In the genomic region with DNA sequence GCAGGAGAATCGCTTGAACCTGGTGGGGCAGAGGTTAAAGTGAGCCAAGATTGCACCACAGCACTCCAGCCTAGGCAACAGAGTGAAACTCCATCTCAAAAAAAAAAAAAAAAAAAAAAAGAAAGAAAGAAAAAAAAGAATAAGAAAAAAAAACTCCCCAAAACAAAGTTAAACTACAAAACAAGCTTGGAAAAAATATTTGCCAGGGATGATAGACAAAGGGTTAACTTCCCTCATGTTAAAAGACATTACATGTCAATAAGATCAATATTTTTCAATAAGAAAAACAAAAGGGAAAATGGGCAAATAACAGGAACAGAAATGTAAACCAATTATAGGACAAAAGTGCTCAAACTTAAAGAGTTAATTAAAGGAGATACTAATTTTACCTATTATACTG, we compare ENCODE assay signal across 11 cellular contexts. TPM values are rescaled to one million over a fixed set of nuclear protein-coding genes. Genes with fewer than 3 reads are reported as not detected.
A peak's percentile ranks its signal among the peaks of the same experiment; 100 is the strongest.
DNase-seq lines count a peak whose midpoint lies in the region; ATAC-seq and TF ChIP-seq lines count a peak whose summit lies in the region.
"Had no signal": no experiment of that assay in that cellular context is flagged by ENCODE, and none has a peak within 500 bp of the region (broad histone marks: within the 10 kb centered on the region; RNA-seq: fewer than 3 reads in every experiment).

No MANE protein-coding gene starts in this region.

- H3K27ac ChIP-seq in SK-N-SH (ENCODE audit: low read depth in 2 of 2, low read length in 1 of 2) = peak overlapping the region in 1 of 2 experiments; percentile 8; a peak in 1 of 4 replicates

- H3K9me3 ChIP-seq in SK-N-SH (no peaks in the 10 kb centered on the region), mucosa of descending colon (no peaks in the 10 kb centered on the region)

- no peak for TF ChIP-seq RAD21 in SK-N-SH (IDR thresholded peaks at IDR 0.05; ENCODE audit: low read length)

- no peaks in the 10 kb centered on the region for H4K20me1 ChIP-seq in SK-N-SH (ENCODE audit: insufficient read depth)

- no peaks in the 10 kb centered on the region for H3K79me2 ChIP-seq in SK-N-SH (ENCODE audit: insufficient read depth)

- H3K9ac ChIP-seq in SK-N-SH = no peak overlapping the region

- POLR2A ChIA-PET in SK-N-SH (lab: Yijun Ruan, JAX) = no interaction called here

- in situ Hi-C loops in KBM-7 (cut with MboI; ENCODE audit: low pct_unique_long_range_greater_than_20kb, low sequenced_read_pairs) = no loop called here

- peaks cover 8% of the 10 kb centered on the region for H3K36me3 Mint-ChIP-seq in type B pancreatic cell

- no peaks in the 10 kb centered on the region for H3K27me3 Mint-ChIP-seq in type B pancreatic cell
- H3K27me3 Mint-ChIP-seq: activated CD4-positive, alpha-beta memory T cell treated with anti-CD3 and anti-CD28 coated beads, Interleukin-2, amount 10 ng/mL, durations not matched to agents 7 days and 5 days had no signal

- no peak for TF ChIP-seq CTCF in SK-N-SH (IDR thresholded peaks at IDR 0.05)
- TF ChIP-seq CTCF in choroid plexus epithelial cell (conservative IDR thresholded peaks at IDR 0.05; ENCODE audit: low read depth, low read length) = no peak
- TF ChIP-seq CTCF in mucosa of descending colon (IDR thresholded peaks at IDR 0.05) = no peak
- no peak for TF ChIP-seq CTCF in type B pancreatic cell (conservative IDR thresholded peaks at IDR 0.05)

- no peak overlapping the region for H2AFZ ChIP-seq in SK-N-SH (ENCODE audit: low read depth)

- CTCF ChIA-PET in SK-N-SH (lab: Yijun Ruan, JAX) = interaction anchor here (1.4 kb wide), 1 partner anchor 161 kb away, joined by 4 read pairs; no protein-coding TSS in a partner anchor

- no peaks in the 10 kb centered on the region for H3K27me3 ChIP-seq in SK-N-SH (ENCODE audit: insufficient read depth)

- DNase-seq in SK-N-SH (no peak), choroid plexus epithelial cell (ENCODE audit: low read depth) (no peak), mucosa of descending colon (no peak), type B pancreatic cell (ENCODE audit: extremely low spot score, unreplicated experiment) (no peak), SK-N-DZ (ENCODE audit: low spot score) (no peak), AG20443 (ENCODE audit: low spot score) (no peak), KBM-7 (no peak)
- DNase-seq: activated CD4-positive, alpha-beta memory T cell treated with anti-CD3 and anti-CD28 coated beads, Interleukin-2, amount 10 ng/mL, durations not matched to agents 7 days and 5 days; NCI-H526 treated with DMSO at 0.1 percent for 48 hours; stimulated activated CD4-positive, alpha-beta T cell treated with anti-CD3 and anti-CD28 coated beads, Interleukin-4, amount 100 ng/mL, for 1 hour had no signal

- peaks cover 11 to 31% of the 10 kb centered on the region in 2 experiments for H3K4me1 ChIP-seq in SK-N-SH (ENCODE audit: control insufficient read depth in 1 of 2, insufficient read depth in 2 of 2, low read depth in 1 of 2, low read length in 1 of 2)
- H3K4me1 ChIP-seq in mucosa of descending colon (ENCODE audit: low read depth) = peaks cover 20% of the 10 kb centered on the region

- H3K9me3 Mint-ChIP-seq in type B pancreatic cell = no peaks in the 10 kb centered on the region
- H3K9me3 Mint-ChIP-seq: activated CD4-positive, alpha-beta memory T cell treated with anti-CD3 and anti-CD28 coated beads, Interleukin-2, amount 10 ng/mL, durations not matched to agents 7 days and 5 days had no signal

- no peak for TF ChIP-seq EP300 in SK-N-SH (IDR thresholded peaks at IDR 0.05; ENCODE audit: borderline replicate concordance in 1 of 2, low read depth in 1 of 2, low read length in 1 of 2)

- peak overlapping the region; percentile 86 for H3K4me3 Mint-ChIP-seq in type B pancreatic cell
- H3K4me3 Mint-ChIP-seq: activated CD4-positive, alpha-beta memory T cell treated with anti-CD3 and anti-CD28 coated beads, Interleukin-2, amount 10 ng/mL, durations not matched to agents 7 days and 5 days had no signal

- H3K4me3 ChIP-seq in SK-N-SH (ENCODE audit: low read depth in 2 of 2, low read length in 1 of 2) (peak overlapping the region; percentile 59 to 60), choroid plexus epithelial cell (ENCODE audit: low read depth, low read length) (peak overlapping the region; percentile 72), mucosa of descending colon (peak overlapping the region; percentile 27)

- ATAC-seq in SK-N-SH treated with all-trans-retinoic acid at 6 μM for 48 hours = no peak
- no peak for ATAC-seq in mucosa of descending colon

- H3F3A ChIP-seq in SK-N-SH (replicated peaks; ENCODE audit: insufficient read depth) = peaks cover 3% of the 10 kb centered on the region

- H3K36me3 ChIP-seq in SK-N-SH (replicated peaks in 1 of 2; ENCODE audit: control insufficient read depth in 1 of 2, insufficient read depth in 2 of 2, low read length in 1 of 2) = peaks cover 0 to 2% of the 10 kb centered on the region in 2 experiments
- H3K36me3 ChIP-seq in mucosa of descending colon (ENCODE audit: low read depth) = no peaks in the 10 kb centered on the region

- H3K27ac Mint-ChIP-seq in type B pancreatic cell = peak overlapping the region; percentile 57
- H3K27ac Mint-ChIP-seq: activated CD4-positive, alpha-beta memory T cell treated with anti-CD3 and anti-CD28 coated beads, Interleukin-2, amount 10 ng/mL, durations not matched to agents 7 days and 5 days had no signal

- no peaks in the 10 kb centered on the region for H3K9me2 ChIP-seq in SK-N-SH

- WGBS in SK-N-SH (ENCODE audit: low lambda C conversion rate) = 63% methylated on average over 1 of the region's 1 CpG

- H3K4me1 Mint-ChIP-seq in type B pancreatic cell (ENCODE audit: unreplicated experiment) = peaks cover 51% of the 10 kb centered on the region

- intact Hi-C loops in mucosa of descending colon (cut with DNase I, micrococcal nuclease) = no loop called here

- H3K4me2 ChIP-seq in SK-N-SH = peak overlapping the region; percentile 81

TF ChIP-seq in SK-N-SH, 30 proteins besides CTCF, POLR2A, EP300 and RAD21 (continues in another document):
- TF ChIP-seq, protein P1, sequence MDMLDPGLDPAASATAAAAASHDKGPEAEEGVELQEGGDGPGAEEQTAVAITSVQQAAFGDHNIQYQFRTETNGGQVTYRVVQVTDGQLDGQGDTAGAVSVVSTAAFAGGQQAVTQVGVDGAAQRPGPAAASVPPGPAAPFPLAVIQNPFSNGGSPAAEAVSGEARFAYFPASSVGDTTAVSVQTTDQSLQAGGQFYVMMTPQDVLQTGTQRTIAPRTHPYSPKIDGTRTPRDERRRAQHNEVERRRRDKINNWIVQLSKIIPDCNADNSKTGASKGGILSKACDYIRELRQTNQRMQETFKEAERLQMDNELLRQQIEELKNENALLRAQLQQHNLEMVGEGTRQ (IDR thresholded peaks at IDR 0.05; ENCODE audit: borderline replicate concordance, low read depth, low read length) = no peak
- TF ChIP-seq FOXM1 (IDR thresholded peaks at IDR 0.05; ENCODE audit: low read depth) = no peak
- no peak for TF ChIP-seq RCOR1 (IDR thresholded peaks at IDR 0.05; ENCODE audit: low read length)
- no peak for TF ChIP-seq GATA2 (CRISPR knock-in tag; IDR thresholded peaks at IDR 0.05)
- TF ChIP-seq CHD2 (IDR thresholded peaks at IDR 0.05; ENCODE audit: low read length, partially characterized antibody) = no peak
- no peak for TF ChIP-seq FOXJ3 (CRISPR knock-in tag; IDR thresholded peaks at IDR 0.05)
- no peak for TF ChIP-seq RFX5 (IDR thresholded peaks at IDR 0.05; ENCODE audit: low read length)

TF ChIP-seq in SK-N-SH treated with all-trans-retinoic acid at 6 μM for 48 hours, 23 proteins besides CTCF, POLR2A, EP300 and RAD21:
- TF ChIP-seq, protein P2, sequence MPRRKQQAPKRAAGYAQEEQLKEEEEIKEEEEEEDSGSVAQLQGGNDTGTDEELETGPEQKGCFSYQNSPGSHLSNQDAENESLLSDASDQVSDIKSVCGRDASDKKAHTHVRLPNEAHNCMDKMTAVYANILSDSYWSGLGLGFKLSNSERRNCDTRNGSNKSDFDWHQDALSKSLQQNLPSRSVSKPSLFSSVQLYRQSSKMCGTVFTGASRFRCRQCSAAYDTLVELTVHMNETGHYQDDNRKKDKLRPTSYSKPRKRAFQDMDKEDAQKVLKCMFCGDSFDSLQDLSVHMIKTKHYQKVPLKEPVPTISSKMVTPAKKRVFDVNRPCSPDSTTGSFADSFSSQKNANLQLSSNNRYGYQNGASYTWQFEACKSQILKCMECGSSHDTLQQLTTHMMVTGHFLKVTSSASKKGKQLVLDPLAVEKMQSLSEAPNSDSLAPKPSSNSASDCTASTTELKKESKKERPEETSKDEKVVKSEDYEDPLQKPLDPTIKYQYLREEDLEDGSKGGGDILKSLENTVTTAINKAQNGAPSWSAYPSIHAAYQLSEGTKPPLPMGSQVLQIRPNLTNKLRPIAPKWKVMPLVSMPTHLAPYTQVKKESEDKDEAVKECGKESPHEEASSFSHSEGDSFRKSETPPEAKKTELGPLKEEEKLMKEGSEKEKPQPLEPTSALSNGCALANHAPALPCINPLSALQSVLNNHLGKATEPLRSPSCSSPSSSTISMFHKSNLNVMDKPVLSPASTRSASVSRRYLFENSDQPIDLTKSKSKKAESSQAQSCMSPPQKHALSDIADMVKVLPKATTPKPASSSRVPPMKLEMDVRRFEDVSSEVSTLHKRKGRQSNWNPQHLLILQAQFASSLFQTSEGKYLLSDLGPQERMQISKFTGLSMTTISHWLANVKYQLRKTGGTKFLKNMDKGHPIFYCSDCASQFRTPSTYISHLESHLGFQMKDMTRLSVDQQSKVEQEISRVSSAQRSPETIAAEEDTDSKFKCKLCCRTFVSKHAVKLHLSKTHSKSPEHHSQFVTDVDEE (CRISPR knock-in tag; IDR thresholded peaks at IDR 0.05) = no peak
- TF ChIP-seq ARNTL (CRISPR knock-in tag; IDR thresholded peaks at IDR 0.05; ENCODE audit: borderline replicate concordance, low read depth) (no peak), TCF4 (CRISPR knock-in tag; IDR thresholded peaks at IDR 0.05; ENCODE audit: borderline replicate concordance) (no peak)

RNA-seq across cellular contexts. Expression of a gene that starts 26.4 kb away (rescaled TPM):
- not detected in 2 replicates for polyA plus RNA-seq in SK-N-SH (2012; rRNA removed)
- polyA plus RNA-seq in SK-N-SH (2012; cell fraction: cytosol; rRNA removed) = not detected in 2 replicates
- not detected in 2 replicates for polyA plus RNA-seq in SK-N-SH (2012; cell fraction: nucleus; rRNA removed)
- total RNA-seq in mucosa of descending colon (not detected), type B pancreatic cell (ENCODE audit: low replicate concordance) (not detected in 2 replicates)
- not detected in 2 replicates for polyA plus RNA-seq in SK-N-DZ (2014; cell fraction: cytosol; rRNA removed)
- not detected in 2 replicates for polyA plus RNA-seq in SK-N-DZ (2014; cell fraction: nucleus; rRNA removed)
- total RNA-seq: activated CD4-positive, alpha-beta memory T cell treated with anti-CD3 and anti-CD28 coated beads, Interleukin-2, amount 10 ng/mL, durations not matched to agents 7 days and 5 days had no signal
